17 cellular contexts compared by ENCODE assay signal in the genomic region with DNA sequence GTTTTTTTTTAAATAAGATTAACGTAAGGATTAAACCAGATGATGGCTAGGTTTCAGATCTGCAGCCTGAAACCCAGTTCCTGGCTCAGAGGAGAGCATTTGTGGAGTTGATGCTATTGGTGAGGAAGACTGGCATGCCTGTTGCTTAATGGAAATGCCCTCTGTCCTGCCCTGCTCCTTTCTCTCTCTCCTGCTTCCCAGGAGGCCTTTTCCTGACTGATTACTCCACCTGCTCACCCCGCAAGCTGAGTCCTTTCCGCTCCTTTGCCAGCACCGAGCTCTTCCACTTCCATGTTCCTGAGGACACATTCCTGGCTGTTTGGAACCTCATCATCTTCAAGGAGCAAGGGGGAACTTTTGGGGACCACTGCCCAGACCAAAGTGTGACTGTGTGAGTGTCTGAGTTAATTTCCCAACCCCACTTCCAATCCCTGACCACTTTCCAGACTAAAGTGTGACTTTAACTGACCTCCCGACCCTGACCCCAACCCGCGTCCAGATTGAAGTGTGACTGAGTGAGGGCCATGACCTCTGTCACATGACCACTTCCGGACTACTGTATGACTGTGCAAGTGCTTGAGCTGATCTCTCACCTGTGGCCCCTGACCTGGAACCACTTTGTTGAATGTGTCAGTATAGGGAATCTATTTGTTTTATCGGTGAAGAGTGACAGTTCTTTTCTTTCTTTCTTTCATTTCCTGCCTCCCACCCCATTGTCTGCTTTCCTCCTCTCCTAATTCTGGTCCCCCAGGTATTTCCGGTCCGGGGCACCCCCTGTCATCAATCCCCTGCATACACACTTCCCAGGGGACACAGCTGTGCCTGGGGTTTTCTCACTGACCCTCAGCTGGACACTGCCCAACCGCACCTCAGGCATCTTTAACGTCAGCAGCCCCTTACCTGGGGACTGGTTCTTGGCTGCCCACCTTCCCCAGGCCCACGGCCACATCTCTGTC. TPM values are rescaled to one million over a fixed set of nuclear protein-coding genes. Genes with fewer than 3 reads are reported as not detected.
DNase-seq lines count a peak whose midpoint lies in the region; ATAC-seq, FAIRE-seq and TF ChIP-seq lines count a peak whose summit lies in the region.
"Had no signal": no experiment of that assay in that cellular context is flagged by ENCODE, and none has a peak within 500 bp of the region (broad histone marks: within the 10 kb centered on the region; RNA-seq: fewer than 3 reads in every experiment).

No MANE protein-coding gene starts in this region.

- no peaks in the 10 kb centered on the region for H3K9me3 Mint-ChIP-seq in neural progenitor cell
- H3K9me3 Mint-ChIP-seq: natural killer cell treated with Interleukin-12 subunit alpha and Interleukin-12 subunit beta and Interleukin-15 and Interleukin-18, amount 100 ng/mL, for 72 hours had no signal

- ATAC-seq in left cardiac atrium (no peak), HG02938 (IDR thresholded peaks at IDR 0.05; ENCODE audit: unreplicated experiment) (no peak), GM21619 (IDR thresholded peaks at IDR 0.05; ENCODE audit: unreplicated experiment) (no peak)
- ATAC-seq: natural killer cell treated with Interleukin-12 subunit alpha and Interleukin-12 subunit beta and Interleukin-15 and Interleukin-18, amount 100 ng/mL, for 72 hours had no signal

- no peak overlapping the region for H3K9ac ChIP-seq in neural progenitor cell

- H3K4me3 ChIP-seq in left ventricle myocardium inferior (no peak overlapping the region), bronchial epithelial cell (ENCODE audit: low read depth, low read length) (no peak overlapping the region), neural progenitor cell (no peak overlapping the region)
- H3K4me3 ChIP-seq: esophagus muscularis mucosa had no signal

- H3K4me3 Mint-ChIP-seq in neural progenitor cell = no peak overlapping the region
- H3K4me3 Mint-ChIP-seq: natural killer cell treated with Interleukin-12 subunit alpha and Interleukin-12 subunit beta and Interleukin-15 and Interleukin-18, amount 100 ng/mL, for 72 hours had no signal

- H3K4me1 Mint-ChIP-seq in neural progenitor cell = peaks cover 32% of the 10 kb centered on the region

- H3K27ac ChIP-seq in left ventricle myocardium inferior (replicated peaks) (peak overlapping the region; percentile 75), neural progenitor cell (no peak overlapping the region)

- no peak for TF ChIP-seq POLR2A in H54 (IDR thresholded peaks at IDR 0.05; ENCODE audit: low read depth, low read length)

- H3K36me3 Mint-ChIP-seq in neural progenitor cell = peaks cover 4% of the 10 kb centered on the region
- H3K36me3 Mint-ChIP-seq: natural killer cell treated with Interleukin-12 subunit alpha and Interleukin-12 subunit beta and Interleukin-15 and Interleukin-18, amount 100 ng/mL, for 72 hours had no signal

- TF ChIP-seq CTCF in left ventricle myocardium inferior (IDR thresholded peaks at IDR 0.05; ENCODE audit: borderline replicate concordance) (no peak), bronchial epithelial cell (IDR thresholded peaks at IDR 0.05; ENCODE audit: insufficient read depth, low read length, severe bottlenecking) (no peak), neural progenitor cell (IDR thresholded peaks at IDR 0.05) (no peak)

- H3K27me3 Mint-ChIP-seq in neural progenitor cell (ENCODE audit: insufficient read depth, low read depth) = peaks cover 2% of the 10 kb centered on the region
- H3K27me3 Mint-ChIP-seq: natural killer cell treated with Interleukin-12 subunit alpha and Interleukin-12 subunit beta and Interleukin-15 and Interleukin-18, amount 100 ng/mL, for 72 hours had no signal

- no peaks in the 10 kb centered on the region for H3K79me2 ChIP-seq in neural progenitor cell (ENCODE audit: low read depth)

- peaks cover 7% of the 10 kb centered on the region for H4K20me1 ChIP-seq in neural progenitor cell (ENCODE audit: low read depth)

- DNase-seq in left ventricle myocardium inferior (no peak), left cardiac atrium (no peak), bronchial epithelial cell (ENCODE audit: low read depth) (no peak), neural progenitor cell (ENCODE audit: low spot score) (no peak), frontal cortex (ENCODE audit: low spot score in 2 of 2) (no peak), H54 (ENCODE audit: insufficient read length, low spot score) (no peak)
- DNase-seq: activated CD4-positive, alpha-beta T cell treated with anti-CD3 and anti-CD28 coated beads, Interleukin-2, amount 50 U/mL, for 1 hour; activated T-cell treated with anti-CD3 and anti-CD28 coated beads, Interleukin-2, amount 50 U/mL, for 48 hours; NCI-H2081 treated with DMSO at 0.1 percent for 48 hours; NCI-H748 treated with DMSO at 0.1 percent for 48 hours; stimulated activated CD4-positive, alpha-beta T cell treated with anti-CD3 and anti-CD28 coated beads, Interleukin-4, amount 100 ng/mL, for 1 hour had no signal

- H3K27ac Mint-ChIP-seq in neural progenitor cell = peak overlapping the region; percentile 46
- H3K27ac Mint-ChIP-seq: natural killer cell treated with Interleukin-12 subunit alpha and Interleukin-12 subunit beta and Interleukin-15 and Interleukin-18, amount 100 ng/mL, for 72 hours had no signal

- no peak overlapping the region for H2AFZ ChIP-seq in neural progenitor cell (replicated peaks)

- FAIRE-seq in bronchial epithelial cell (lab: Jason Lieb, UNC) (peak; percentile 43), frontal cortex (lab: Jason Lieb, UNC) (no peak), H54 (lab: Jason Lieb, UNC) (no peak)
- FAIRE-seq: colon had no signal

- intact Hi-C loops in left ventricle myocardium inferior (cut with micrococcal nuclease) (no loop called here), left cardiac atrium (cut with DNase I) (no loop called here)

- no peaks in the 10 kb centered on the region for H3K27me3 ChIP-seq in left ventricle myocardium inferior (ENCODE audit: low read depth)
- no peaks in the 10 kb centered on the region for H3K27me3 ChIP-seq in bronchial epithelial cell (ENCODE audit: control insufficient read depth, insufficient read depth, low read length)
- H3K27me3 ChIP-seq in neural progenitor cell = no peaks in the 10 kb centered on the region
- H3K27me3 ChIP-seq: esophagus muscularis mucosa had no signal

- no peak overlapping the region for H3K4me2 ChIP-seq in neural progenitor cell

- peaks cover 2% of the 10 kb centered on the region for H3F3A ChIP-seq in neural progenitor cell (ENCODE audit: low read depth)

- peaks cover 6% of the 10 kb centered on the region for H3K36me3 ChIP-seq in left ventricle myocardium inferior
- no peaks in the 10 kb centered on the region for H3K36me3 ChIP-seq in bronchial epithelial cell (ENCODE audit: control insufficient read depth, insufficient read depth, low read length)
- no peaks in the 10 kb centered on the region for H3K36me3 ChIP-seq in neural progenitor cell

- no peaks in the 10 kb centered on the region for H3K9me3 ChIP-seq in left ventricle myocardium inferior (replicated peaks)
- H3K9me3 ChIP-seq in neural progenitor cell (ENCODE audit: low read depth) = no peaks in the 10 kb centered on the region
- H3K9me3 ChIP-seq: esophagus muscularis mucosa had no signal

- H3K4me1 ChIP-seq in left ventricle myocardium inferior (peaks cover 52% of the 10 kb centered on the region), neural progenitor cell (peaks cover 7% of the 10 kb centered on the region)

RNA-seq across cellular contexts. Expression of gene TMEM8B, which starts 5.5 kb away (rescaled TPM):
- total RNA-seq in left ventricle myocardium inferior (17.5 TPM), left cardiac atrium (10 to 100 TPM; 14.7 to 15.6 TPM), bronchial epithelial cell (0.79 and 1.5 TPM in 2 replicates), neural progenitor cell (ENCODE audit: low replicate concordance) (4.8 and 11.2 TPM in 2 replicates), frontal cortex (4.1 TPM)

RNA-seq across cellular contexts. Expression of gene FAM221B, which starts 6.0 kb away (rescaled TPM):
- total RNA-seq in left ventricle myocardium inferior (not detected), left cardiac atrium (not detected), bronchial epithelial cell (not detected in 2 replicates), neural progenitor cell (ENCODE audit: low replicate concordance) (not detected in 2 replicates), frontal cortex (not detected)
- total RNA-seq: esophagus muscularis mucosa; natural killer cell treated with Interleukin-12 subunit alpha and Interleukin-12 subunit beta and Interleukin-15 and Interleukin-18, amount 100 ng/mL, for 72 hours; Right ventricle myocardium superior had no signal

RNA-seq across cellular contexts. Expression of gene HINT2, which starts 19.7 kb away (rescaled TPM):
- total RNA-seq in left ventricle myocardium inferior (71.1 TPM), left cardiac atrium (10 to 100 TPM; 53.4 to 54.3 TPM), bronchial epithelial cell (22.6 and 22.7 TPM in 2 replicates), neural progenitor cell (ENCODE audit: low replicate concordance) (21.8 and 35.9 TPM in 2 replicates), frontal cortex (9.0 TPM)

RNA-seq across cellular contexts. Expression of gene SPAG8, which starts 22.5 kb away (rescaled TPM):
- 3.4 TPM for total RNA-seq in left ventricle myocardium inferior
- total RNA-seq in left cardiac atrium = 1 to 10 TPM; 1.3 to 1.9 TPM
- total RNA-seq in bronchial epithelial cell = 0.13 and 0.26 TPM in 2 replicates
- total RNA-seq in neural progenitor cell (ENCODE audit: low replicate concordance) = 1.3 and 1.6 TPM in 2 replicates
- 2.9 TPM for total RNA-seq in frontal cortex

RNA-seq across cellular contexts. Expression of gene OR13J1, which starts 35.7 kb away (rescaled TPM):
- total RNA-seq in left ventricle myocardium inferior (not detected), left cardiac atrium (not detected), bronchial epithelial cell (not detected in 2 replicates), neural progenitor cell (ENCODE audit: low replicate concordance) (not detected in 2 replicates), frontal cortex (not detected)
- total RNA-seq: esophagus muscularis mucosa; natural killer cell treated with Interleukin-12 subunit alpha and Interleukin-12 subunit beta and Interleukin-15 and Interleukin-18, amount 100 ng/mL, for 72 hours; Right ventricle myocardium superior had no signal
